ENCODE assay signal across 13 cellular contexts in genomic region chr21:34705032-34705431, GRCh38. TPM values are rescaled to one million over a fixed set of nuclear protein-coding genes. Genes with fewer than 3 reads are reported as not detected.
"Had no signal": no experiment of that assay in that cellular context is flagged by ENCODE, and none has a peak within 500 bp of the region (broad histone marks: within the 10 kb centered on the region; RNA-seq: fewer than 3 reads in every experiment).

No MANE protein-coding gene starts in this region.

- H3K4me3 Mint-ChIP-seq: activated CD4-positive, alpha-beta memory T cell treated with anti-CD3 and anti-CD28 coated beads for 36 hours; activated naive CD8-positive, alpha-beta T cell treated with anti-CD3 and anti-CD28 coated beads for 36 hours; immature natural killer cell; nephron progenitor cell had no signal

- H3K27ac ChIP-seq: upper lobe of left lung had no signal

- DNase-seq: activated CD4-positive, alpha-beta memory T cell treated with anti-CD3 and anti-CD28 coated beads for 36 hours; activated gamma-delta T cell; activated naive CD8-positive, alpha-beta T cell treated with anti-CD3 and anti-CD28 coated beads for 36 hours; activated T-cell treated with anti-CD3 and anti-CD28 coated beads, Interleukin-2, amount 50 U/mL, for 48 hours; aorta; effector CD8-positive, alpha-beta T cell; immature natural killer cell; nephron progenitor cell; stimulated activated CD4-positive, alpha-beta T cell treated with anti-CD3 and anti-CD28 coated beads, Interleukin-15, amount 100 ng/mL, for 24 hours; stimulated activated CD4-positive, alpha-beta T cell treated with anti-CD3 and anti-CD28 coated beads, Interleukin-4, amount 100 ng/mL, for 24 hours; T1000; upper lobe of left lung had no signal

- H3K9me3 Mint-ChIP-seq: activated CD4-positive, alpha-beta memory T cell treated with anti-CD3 and anti-CD28 coated beads for 36 hours; activated naive CD8-positive, alpha-beta T cell treated with anti-CD3 and anti-CD28 coated beads for 36 hours; immature natural killer cell had no signal

- H3K9me3 ChIP-seq: upper lobe of left lung had no signal

- H3K4me1 ChIP-seq: upper lobe of left lung had no signal

- H3K27ac Mint-ChIP-seq: activated CD4-positive, alpha-beta memory T cell treated with anti-CD3 and anti-CD28 coated beads for 36 hours; activated naive CD8-positive, alpha-beta T cell treated with anti-CD3 and anti-CD28 coated beads for 36 hours; immature natural killer cell; nephron progenitor cell had no signal

- H3K4me3 ChIP-seq: upper lobe of left lung had no signal

- H3K27me3 Mint-ChIP-seq: activated naive CD8-positive, alpha-beta T cell treated with anti-CD3 and anti-CD28 coated beads for 36 hours had no signal

- H3K36me3 ChIP-seq: upper lobe of left lung had no signal

- H3K36me3 Mint-ChIP-seq: activated CD4-positive, alpha-beta memory T cell treated with anti-CD3 and anti-CD28 coated beads for 36 hours; activated naive CD8-positive, alpha-beta T cell treated with anti-CD3 and anti-CD28 coated beads for 36 hours; immature natural killer cell had no signal

- H3K27me3 ChIP-seq: upper lobe of left lung had no signal

RNA-seq across cellular contexts. Expression of gene CLIC6, which starts 36.2 kb away (rescaled TPM):
- total RNA-seq: SK-MEL-5 had no signal
- polyA plus RNA-seq: immature natural killer cell had no signal
